ENCODE assay signal across 29 cellular contexts in genomic region chr5:100654895-100655294, GRCh38.
"Had no signal": no experiment of that assay in that cellular context is flagged by ENCODE, and none has a peak within 500 bp of the region (broad histone marks: within the 10 kb centered on the region; RNA-seq: fewer than 3 reads in every experiment).

No MANE protein-coding gene starts in this region.

- H3K4me1 ChIP-seq: adrenal gland, body of pancreas, breast epithelium had no signal

- H3K27ac ChIP-seq: adrenal gland, body of pancreas, brain microvascular endothelial cell, breast epithelium, WERI-Rb-1 had no signal

- H3K4me3 ChIP-seq: adrenal gland, body of pancreas, breast epithelium had no signal

- H3K36me3 ChIP-seq: adrenal gland, brain microvascular endothelial cell, breast epithelium, WERI-Rb-1 had no signal

- H3K27me3 ChIP-seq: adrenal gland, body of pancreas, brain microvascular endothelial cell, breast epithelium had no signal

- DNase-seq: activated CD4-positive, alpha-beta memory T cell treated with anti-CD3 and anti-CD28 coated beads for 36 hours; activated CD4-positive, alpha-beta T cell treated with anti-CD3 and anti-CD28 coated beads for 4 hours; activated CD4-positive, alpha-beta T cell treated with anti-CD3 and anti-CD28 coated beads, Interleukin-2, amount 10 ng/mL, durations not matched to agents 24 days and 14 days; activated CD4-positive, alpha-beta T cell treated with anti-CD3 and anti-CD28 coated beads, Interleukin-2, amount 50 U/mL, for 1 hour; activated CD4-positive, alpha-beta T cell treated with anti-CD3 and anti-CD28 coated beads, Interleukin-2, amount 50 U/mL, for 4 hours; activated CD4-positive, CD25-positive, alpha-beta regulatory T cell; activated CD8-positive, alpha-beta memory T cell treated with anti-CD3 and anti-CD28 coated beads, Interleukin-2, amount 50 U/mL, for 4 hours; activated CD8-positive, alpha-beta T cell treated with anti-CD3 and anti-CD28 coated beads for 36 hours; activated effector memory CD4-positive, alpha-beta T cell treated with anti-CD3 and anti-CD28 coated beads, Interleukin-2, amount 50 U/mL, for 16 hours; activated gamma-delta T cell treated with Interleukin-2 at 50 U/mL for 16 hours; activated naive CD4-positive, alpha-beta T cell; activated naive CD4-positive, alpha-beta T cell treated with anti-CD3 and anti-CD28 coated beads for 36 hours; activated naive CD4-positive, alpha-beta T cell treated with anti-CD3 and anti-CD28 coated beads, Interleukin-2, amount 50 U/mL, for 16 hours; activated naive CD8-positive, alpha-beta T cell treated with anti-CD3 and anti-CD28 coated beads for 36 hours; activated T-cell treated with anti-CD3 and anti-CD28 coated beads for 4 hours; activated T-cell treated with anti-CD3 and anti-CD28 coated beads, Interleukin-2, amount 50 U/mL, for 1 hour; activated T-cell treated with anti-CD3 and anti-CD28 coated beads, Interleukin-2, amount 50 U/mL, for 4 hours; activated T-cell treated with anti-CD3 and anti-CD28 coated beads, Interleukin-2, amount 50 U/mL, for 72 hours; adrenal gland; amniotic stem cell; aorta; body of pancreas; brain microvascular endothelial cell; central memory CD4-positive, alpha-beta T cell; T-cell; T-helper 2 cell; T-helper 9 cell; WERI-Rb-1 had no signal

- H3K9me3 ChIP-seq: adrenal gland, body of pancreas, breast epithelium had no signal
